In the genomic region with DNA sequence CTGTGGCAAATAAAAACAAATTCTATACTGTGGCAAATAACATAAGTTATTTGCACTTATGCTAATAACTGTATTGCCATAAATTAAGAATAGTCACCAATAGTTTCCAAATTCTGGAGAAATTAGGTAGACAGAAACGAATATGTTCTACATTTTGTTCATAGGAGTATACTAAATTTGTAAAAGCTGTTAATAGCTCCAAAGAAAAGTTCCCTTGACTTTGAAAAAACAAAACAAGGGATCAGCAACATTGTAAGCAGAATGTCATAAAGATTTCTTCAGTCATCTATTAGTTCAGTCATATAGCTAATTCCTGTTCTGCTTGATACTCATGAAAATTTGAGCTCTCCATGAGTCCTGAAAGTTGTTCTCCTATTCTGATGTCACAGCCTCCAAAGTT, we compare ENCODE assay signal across 36 cellular contexts.
"Had no signal": no experiment of that assay in that cellular context is flagged by ENCODE, and none has a peak within 500 bp of the region (broad histone marks: within the 10 kb centered on the region; RNA-seq: fewer than 3 reads in every experiment).

No MANE protein-coding gene starts in this region.

- H3K27me3 ChIP-seq: body of pancreas, esophagus squamous epithelium, gastroesophageal sphincter, heart right ventricle, hepatocyte had no signal

- H3K4me1 ChIP-seq: esophagus squamous epithelium, gastroesophageal sphincter, heart right ventricle had no signal

- H3K27ac ChIP-seq: epithelial cell of prostate, esophagus squamous epithelium, gastroesophageal sphincter, heart right ventricle, hepatocyte had no signal

- H3K36me3 Mint-ChIP-seq: activated CD4-positive, alpha-beta memory T cell treated with anti-CD3 and anti-CD28 coated beads for 36 hours; activated CD8-positive, alpha-beta memory T cell treated with anti-CD3 and anti-CD28 coated beads, Interleukin-2, amount 10 ng/mL, durations not matched to agents 7 days and 5 days; activated naive CD4-positive, alpha-beta T cell treated with anti-CD3 and anti-CD28 coated beads, Interleukin-2, amount 10 ng/mL, durations not matched to agents 7 days and 5 days; activated naive CD4-positive, alpha-beta T cell treated with anti-CD3 and anti-CD28 coated beads, Interleukin-2, amount 50 U/mL, for 72 hours; activated naive CD8-positive, alpha-beta T cell treated with anti-CD3 and anti-CD28 coated beads, Interleukin-2, amount 10 ng/mL, durations not matched to agents 7 days and 5 days had no signal

- H3K9me3 Mint-ChIP-seq: activated CD4-positive, alpha-beta T cell treated with anti-CD3 and anti-CD28 coated beads, Interleukin-2, amount 10 ng/mL, durations not matched to agents 24 days and 14 days; activated T-helper 1 cell treated with anti-CD3 and anti-CD28 coated beads, Interleukin-12 subunit alpha, Interleukin-12 subunit beta, Interleukin-2, Interleukin-4 antibody, amounts not matched to agents 30 ng/mL and 10 ng/mL and 1 ng/mL, durations not matched to agents 14 hours and 24 hours and 36 hours had no signal

- H3K4me3 ChIP-seq: body of pancreas, esophagus squamous epithelium, gastroesophageal sphincter, heart right ventricle, hepatocyte had no signal

- H3K9me3 ChIP-seq: body of pancreas, esophagus squamous epithelium, gastroesophageal sphincter had no signal

- H3K36me3 ChIP-seq: esophagus squamous epithelium, gastroesophageal sphincter, heart right ventricle had no signal

- H3K27ac Mint-ChIP-seq: activated CD4-positive, alpha-beta memory T cell treated with anti-CD3 and anti-CD28 coated beads for 36 hours; activated CD4-positive, alpha-beta T cell treated with anti-CD3 and anti-CD28 coated beads for 36 hours; activated CD4-positive, alpha-beta T cell treated with anti-CD3 and anti-CD28 coated beads, Interleukin-2, amount 10 ng/mL, durations not matched to agents 24 days and 14 days; activated CD8-positive, alpha-beta memory T cell treated with anti-CD3 and anti-CD28 coated beads, Interleukin-2, amount 10 ng/mL, durations not matched to agents 7 days and 5 days; activated CD8-positive, alpha-beta T cell treated with anti-CD3 and anti-CD28 coated beads, Interleukin-2, amount 10 ng/mL, durations not matched to agents 7 days and 5 days; activated naive CD4-positive, alpha-beta T cell treated with anti-CD3 and anti-CD28 coated beads, Interleukin-2, amount 10 ng/mL, durations not matched to agents 7 days and 5 days; activated naive CD4-positive, alpha-beta T cell treated with anti-CD3 and anti-CD28 coated beads, Interleukin-2, amount 50 U/mL, for 72 hours; activated naive CD8-positive, alpha-beta T cell treated with anti-CD3 and anti-CD28 coated beads, Interleukin-2, amount 10 ng/mL, durations not matched to agents 7 days and 5 days; activated T-helper 1 cell treated with anti-CD3 and anti-CD28 coated beads, Interleukin-12 subunit alpha, Interleukin-12 subunit beta, Interleukin-2, Interleukin-4 antibody, amounts not matched to agents 30 ng/mL and 10 ng/mL and 1 ng/mL, durations not matched to agents 14 hours and 24 hours and 36 hours; activated T-helper 2 cell treated with anti-CD3 and anti-CD28 coated beads, Interferon-gamma antibody, Interleukin-2, Interleukin-4, amounts not matched to agents 10 μg/mL and 5 μg/mL and 100 μg/mL, durations not matched to agents 14 hours and 24 hours and 36 hours; effector memory CD8-positive, alpha-beta T cell; T-helper 2 cell treated with Interferon-gamma antibody and Interleukin-4, amounts not matched to agents 5 μg/mL and 100 μg/mL, for 36 hours had no signal

- H3K27me3 Mint-ChIP-seq: activated CD4-positive, alpha-beta memory T cell treated with anti-CD3 and anti-CD28 coated beads for 36 hours; activated CD4-positive, alpha-beta T cell treated with anti-CD3 and anti-CD28 coated beads for 36 hours; activated CD4-positive, alpha-beta T cell treated with anti-CD3 and anti-CD28 coated beads, Interleukin-2, amount 10 ng/mL, durations not matched to agents 24 days and 14 days; activated CD8-positive, alpha-beta memory T cell treated with anti-CD3 and anti-CD28 coated beads, Interleukin-2, amount 10 ng/mL, durations not matched to agents 7 days and 5 days; activated naive CD4-positive, alpha-beta T cell treated with anti-CD3 and anti-CD28 coated beads, Interleukin-2, amount 10 ng/mL, durations not matched to agents 7 days and 5 days; activated naive CD8-positive, alpha-beta T cell treated with anti-CD3 and anti-CD28 coated beads, Interleukin-2, amount 10 ng/mL, durations not matched to agents 7 days and 5 days; effector memory CD8-positive, alpha-beta T cell had no signal

- DNase-seq: activated CD4-positive, alpha-beta memory T cell treated with anti-CD3 and anti-CD28 coated beads for 36 hours; activated CD4-positive, alpha-beta T cell treated with anti-CD3 and anti-CD28 coated beads for 36 hours; activated CD4-positive, alpha-beta T cell treated with anti-CD3 and anti-CD28 coated beads, Interleukin-2, amount 10 ng/mL, durations not matched to agents 24 days and 14 days; activated CD4-positive, CD25-positive, alpha-beta regulatory T cell; activated CD4-positive, CD25-positive, alpha-beta regulatory T cell treated with anti-CD3 and anti-CD28 coated beads, Interleukin-2, amount 50 U/mL, for 72 hours; activated CD8-positive, alpha-beta memory T cell treated with anti-CD3 and anti-CD28 coated beads, Interleukin-2, amount 10 ng/mL, durations not matched to agents 7 days and 5 days; activated CD8-positive, alpha-beta memory T cell treated with anti-CD3 and anti-CD28 coated beads, Interleukin-2, amount 50 U/mL, for 4 hours; activated CD8-positive, alpha-beta T cell treated with anti-CD3 and anti-CD28 coated beads, Interleukin-2, amount 10 ng/mL, durations not matched to agents 7 days and 5 days; activated effector memory CD4-positive, alpha-beta T cell treated with anti-CD3 and anti-CD28 coated beads, Interleukin-2, amount 50 U/mL, for 16 hours; activated naive CD4-positive, alpha-beta T cell treated with anti-CD3 and anti-CD28 coated beads, Interleukin-2, amount 10 ng/mL, durations not matched to agents 7 days and 5 days; activated naive CD8-positive, alpha-beta T cell treated with anti-CD3 and anti-CD28 coated beads, Interleukin-2, amount 10 ng/mL, durations not matched to agents 7 days and 5 days; activated T-cell treated with anti-CD3 and anti-CD28 coated beads, Interleukin-2, amount 50 U/mL, for 1 hour; activated T-cell treated with anti-CD3 and anti-CD28 coated beads, Interleukin-2, amount 50 U/mL, for 48 hours; amniotic stem cell; anterior cingulate cortex; body of pancreas; caudate nucleus; cortex of kidney; dermis blood vessel endothelial cell; effector CD4-positive, alpha-beta T cell; effector memory CD8-positive, alpha-beta T cell; esophagus squamous epithelium; foreskin melanocyte; heart right ventricle; T1000 had no signal

- H3K4me1 Mint-ChIP-seq: activated CD4-positive, alpha-beta T cell treated with anti-CD3 and anti-CD28 coated beads for 36 hours; activated CD4-positive, alpha-beta T cell treated with anti-CD3 and anti-CD28 coated beads, Interleukin-2, amount 10 ng/mL, durations not matched to agents 24 days and 14 days; activated CD8-positive, alpha-beta memory T cell treated with anti-CD3 and anti-CD28 coated beads, Interleukin-2, amount 10 ng/mL, durations not matched to agents 7 days and 5 days; activated naive CD4-positive, alpha-beta T cell treated with anti-CD3 and anti-CD28 coated beads, Interleukin-2, amount 10 ng/mL, durations not matched to agents 7 days and 5 days; activated naive CD8-positive, alpha-beta T cell treated with anti-CD3 and anti-CD28 coated beads, Interleukin-2, amount 10 ng/mL, durations not matched to agents 7 days and 5 days had no signal

- H3K4me3 Mint-ChIP-seq: activated CD4-positive, alpha-beta memory T cell treated with anti-CD3 and anti-CD28 coated beads for 36 hours; activated CD4-positive, alpha-beta T cell treated with anti-CD3 and anti-CD28 coated beads for 36 hours; activated CD4-positive, alpha-beta T cell treated with anti-CD3 and anti-CD28 coated beads, Interleukin-2, amount 10 ng/mL, durations not matched to agents 24 days and 14 days; activated CD8-positive, alpha-beta memory T cell treated with anti-CD3 and anti-CD28 coated beads, Interleukin-2, amount 10 ng/mL, durations not matched to agents 7 days and 5 days; activated CD8-positive, alpha-beta T cell treated with anti-CD3 and anti-CD28 coated beads, Interleukin-2, amount 10 ng/mL, durations not matched to agents 7 days and 5 days; activated naive CD4-positive, alpha-beta T cell treated with anti-CD3 and anti-CD28 coated beads, Interleukin-2, amount 10 ng/mL, durations not matched to agents 7 days and 5 days; activated naive CD8-positive, alpha-beta T cell treated with anti-CD3 and anti-CD28 coated beads, Interleukin-2, amount 10 ng/mL, durations not matched to agents 7 days and 5 days; activated T-helper 1 cell treated with anti-CD3 and anti-CD28 coated beads, Interleukin-12 subunit alpha, Interleukin-12 subunit beta, Interleukin-2, Interleukin-4 antibody, amounts not matched to agents 30 ng/mL and 10 ng/mL and 1 ng/mL, durations not matched to agents 14 hours and 24 hours and 36 hours; effector memory CD8-positive, alpha-beta T cell; T-helper 2 cell treated with Interferon-gamma antibody and Interleukin-4, amounts not matched to agents 5 μg/mL and 100 μg/mL, for 36 hours had no signal

- FAIRE-seq: astrocyte, colon, endometrium, endothelial cell of umbilical vein had no signal
